ENCODE assay signal across 2 cellular contexts in genomic region chr11:85668157-85668556, GRCh38.
A peak's percentile ranks its signal among the peaks of the same experiment; 100 is the strongest.
TF ChIP-seq lines count a peak whose summit lies in the region.

No MANE protein-coding gene starts in this region.

TF ChIP-seq in A549, 52 proteins besides CTCF, POLR2A, EP300 and RAD21:
- peak; percentile 70 for TF ChIP-seq MAFK (IDR thresholded peaks at IDR 0.05; ENCODE audit: partially characterized antibody)
- TF ChIP-seq SREBF2 (IDR thresholded peaks at IDR 0.05), result no peak
- no peak for TF ChIP-seq ZNF302 (CRISPR knock-in tag; IDR thresholded peaks at IDR 0.05)
- no peak for TF ChIP-seq HEYL (CRISPR knock-in tag; IDR thresholded peaks at IDR 0.05)
- TF ChIP-seq EHF (CRISPR knock-in tag; IDR thresholded peaks at IDR 0.05), result no peak
- TF ChIP-seq SMC3 (IDR thresholded peaks at IDR 0.05), result no peak
- no peak for TF ChIP-seq PBX3 (IDR thresholded peaks at IDR 0.05)
TF ChIP-seq in A549: peak in this region for 1.

TF ChIP-seq in K562, 482 proteins besides CTCF, POLR2A, EP300 and RAD21:
- TF ChIP-seq MAFF (IDR thresholded peaks at IDR 0.05; ENCODE audit: low read length) (peak; percentile 29; the same call in 1 of the 2 replicates), C11orf30 (IDR thresholded peaks at IDR 0.05; ENCODE audit: low read depth) (peak; percentile 65; the same call in 1 of the 2 replicates), ZNF316 (IDR thresholded peaks at IDR 0.05) (peak; percentile 87), MAFG (tag; conservative IDR thresholded peaks at IDR 0.05) (peak; percentile 59; the same call in 1 of the 2 replicates), BRF1 (IDR thresholded peaks at IDR 0.05; ENCODE audit: borderline replicate concordance, extremely low read depth, insufficient read length) (no peak)
